Comparison of ENCODE assay signal across 19 cellular contexts in genomic region chr1:232223309-232223708, GRCh38.
DNase-seq lines count a peak whose midpoint lies in the region; ATAC-seq, FAIRE-seq and TF ChIP-seq lines count a peak whose summit lies in the region.
"Had no signal": no experiment of that assay in that cellular context is flagged by ENCODE, and none has a peak within 500 bp of the region (broad histone marks: within the 10 kb centered on the region; RNA-seq: fewer than 3 reads in every experiment).

No MANE protein-coding gene starts in this region.

- TF ChIP-seq RAD21 in HepG2 (CRISPR knock-in tag; IDR thresholded peaks at IDR 0.05) = no peak

- H3K4me2 ChIP-seq in HepG2 (ENCODE audit: low read depth, low read length) = no peak overlapping the region
- H3K4me2 ChIP-seq: SK-N-SH had no signal

- H3K79me2 ChIP-seq in HepG2 (ENCODE audit: insufficient read depth, low read length) = no peaks in the 10 kb centered on the region

- H2AFZ ChIP-seq in HepG2 (ENCODE audit: low read length) = no peak overlapping the region

- no peak for ATAC-seq in HepG2
- ATAC-seq in right lobe of liver = no peak
- ATAC-seq: K562, PC-3 had no signal

- intact Hi-C loops in HepG2 (cut with micrococcal nuclease; ENCODE audit: unreplicated experiment) (no loop called here), right lobe of liver (cut with DNase I) (no loop called here)

- H3K27ac ChIP-seq in HepG2 (ENCODE audit: extremely low read length, insufficient read depth, low read length) (no peak overlapping the region), right lobe of liver (no peak overlapping the region)
- H3K27ac ChIP-seq: HL-60 had no signal

- TF ChIP-seq CTCF in HepG2 (CRISPR knock-in tag; IDR thresholded peaks at IDR 0.05) (no peak), right lobe of liver (IDR thresholded peaks at IDR 0.05) (no peak), osteocyte (IDR thresholded peaks at IDR 0.05) (no peak)

- H3K27me3 ChIP-seq in HepG2 (ENCODE audit: control insufficient read depth in 1 of 2, insufficient read depth in 2 of 2, low read length in 2 of 2) (no peaks in the 10 kb centered on the region; a peak in 1 of 5 replicates), right lobe of liver (no peaks in the 10 kb centered on the region)

- no peaks in the 10 kb centered on the region for H3K4me1 ChIP-seq in HepG2 (ENCODE audit: insufficient read depth, low read length)
- no peaks in the 10 kb centered on the region for H3K4me1 ChIP-seq in right lobe of liver

- H3K27me3 Mint-ChIP-seq in osteocyte (ENCODE audit: unreplicated experiment) = no peaks in the 10 kb centered on the region

- H3K36me3 Mint-ChIP-seq in osteocyte (ENCODE audit: unreplicated experiment) = no peaks in the 10 kb centered on the region

- TF ChIP-seq EP300 in HepG2 (IDR thresholded peaks at IDR 0.05; ENCODE audit: low read depth in 2 of 2, low read length in 2 of 2) (no peak), HepG2 (CRISPR knock-in tag; IDR thresholded peaks at IDR 0.05; ENCODE audit: borderline replicate concordance) (no peak)

- FAIRE-seq in HepG2 (lab: Jason Lieb, UNC) = no peak
- FAIRE-seq: H1, K562 had no signal

- in situ Hi-C loops in HepG2 (cut with HindIII; ENCODE audit: extremely low pct_ligation_motif_present, low pct_unique_long_range_greater_than_20kb) = no loop called here

- POLR2A ChIA-PET in HepG2 (lab: Yijun Ruan, JAX) = no interaction called here

- H3K4me3 Mint-ChIP-seq in osteocyte (ENCODE audit: unreplicated experiment) = no peak overlapping the region
- H3K4me3 Mint-ChIP-seq: HFFc6 had no signal

- H3K36me3 ChIP-seq in HepG2 (replicated peaks in 1 of 2; ENCODE audit: control insufficient read depth in 1 of 2, insufficient read depth in 2 of 2, low read length in 2 of 2) (no peaks in the 10 kb centered on the region), right lobe of liver (no peaks in the 10 kb centered on the region)

- H3K4me3 ChIP-seq in HepG2 (replicated peaks in 1 of 3; ENCODE audit: insufficient read depth in 1 of 3, low read depth in 2 of 3, low read length in 3 of 3) (no peak overlapping the region), right lobe of liver (no peak overlapping the region)
- H3K4me3 ChIP-seq: K562 had no signal

- no peaks in the 10 kb centered on the region for H4K20me1 ChIP-seq in HepG2 (ENCODE audit: insufficient read depth, low read length)

- peak; percentile 47 for DNase-seq in NCI-H1092 treated with DMSO at 0.1 percent for 48 hours (lab: John Stamatoyannopoulos, UW)
- no peak for DNase-seq in NCI-H1092 (lab: John Stamatoyannopoulos, UW)
- no peak for DNase-seq in HepG2 (ENCODE audit: low spot score)
- no peak for DNase-seq in right lobe of liver
- DNase-seq in RPMI8226 = peak; percentile 92
- no peak for DNase-seq in NCI-H82 treated with DMSO at 0.1 percent for 48 hours (lab: John Stamatoyannopoulos, UW; ENCODE audit: unreplicated experiment)
- no peak for DNase-seq in D341Med (ENCODE audit: low spot score)
- DNase-seq in osteocyte (ENCODE audit: extremely low spot score, unreplicated experiment) = no peak
- DNase-seq: 8988T, Calu3, EL, HFFc6, NCI-H1436, PC-3, SK-N-SH, T-helper 1 cell had no signal

- no peak overlapping the region for H3K9ac ChIP-seq in HepG2 (ENCODE audit: insufficient read depth, low read depth, low read length)
- H3K9ac ChIP-seq: SK-N-SH had no signal

- TF ChIP-seq POLR2A in HepG2 (IDR thresholded peaks at IDR 0.05; ENCODE audit: insufficient read depth in 1 of 2, low read depth in 2 of 2, low read length in 2 of 2) = no peak
- no peak for TF ChIP-seq POLR2A in right lobe of liver (IDR thresholded peaks at IDR 0.05)

- no peak overlapping the region for H3K27ac Mint-ChIP-seq in osteocyte (ENCODE audit: unreplicated experiment)
- H3K27ac Mint-ChIP-seq: HFFc6 had no signal

- no TSS peak for BruUV-seq in HepG2 (replicated peaks; lab: Mats Ljungman, UMichigan)

- H3K9me3 ChIP-seq in HepG2 (ENCODE audit: low read length) (no peaks in the 10 kb centered on the region), right lobe of liver (no peaks in the 10 kb centered on the region)
- H3K9me3 ChIP-seq: SK-N-SH had no signal

- peaks cover 12% of the 10 kb centered on the region for H3K4me1 Mint-ChIP-seq in osteocyte (ENCODE audit: unreplicated experiment)

- no peaks in the 10 kb centered on the region for H3K9me3 Mint-ChIP-seq in osteocyte (ENCODE audit: unreplicated experiment)

- CTCF ChIA-PET in HepG2 (lab: Yijun Ruan, JAX; ENCODE audit: low intra/inter-chr PET ratio, low total read pairs) = no interaction called here

TF ChIP-seq in HepG2, 621 proteins besides CTCF, POLR2A, EP300 and RAD21:
- TF ChIP-seq MAFK (conservative IDR thresholded peaks at IDR 0.05 in 1 of 2, IDR thresholded peaks at IDR 0.05 in 1 of 2; ENCODE audit: low read length in 2 of 2) (peak; percentile 38 to 42), ZNF724P (CRISPR knock-in tag; IDR thresholded peaks at IDR 0.05; ENCODE audit: borderline replicate concordance) (no peak)

Comparison
In these comparisons a context has a peak if more than half of its experiments do, and no peak if none do; other contexts are left out.
1. DNase-seq: peak in NCI-H1092 treated with DMSO at 0.1 percent for 48 hours (single experiment) and RPMI8226 (single experiment); none in NCI-H1092 (single experiment), HepG2 (single experiment), right lobe of liver (0 of 3), NCI-H82 treated with DMSO at 0.1 percent for 48 hours (single experiment), D341Med (single experiment) and osteocyte (single experiment).